22 cellular contexts compared by ENCODE assay signal in the genomic region with DNA sequence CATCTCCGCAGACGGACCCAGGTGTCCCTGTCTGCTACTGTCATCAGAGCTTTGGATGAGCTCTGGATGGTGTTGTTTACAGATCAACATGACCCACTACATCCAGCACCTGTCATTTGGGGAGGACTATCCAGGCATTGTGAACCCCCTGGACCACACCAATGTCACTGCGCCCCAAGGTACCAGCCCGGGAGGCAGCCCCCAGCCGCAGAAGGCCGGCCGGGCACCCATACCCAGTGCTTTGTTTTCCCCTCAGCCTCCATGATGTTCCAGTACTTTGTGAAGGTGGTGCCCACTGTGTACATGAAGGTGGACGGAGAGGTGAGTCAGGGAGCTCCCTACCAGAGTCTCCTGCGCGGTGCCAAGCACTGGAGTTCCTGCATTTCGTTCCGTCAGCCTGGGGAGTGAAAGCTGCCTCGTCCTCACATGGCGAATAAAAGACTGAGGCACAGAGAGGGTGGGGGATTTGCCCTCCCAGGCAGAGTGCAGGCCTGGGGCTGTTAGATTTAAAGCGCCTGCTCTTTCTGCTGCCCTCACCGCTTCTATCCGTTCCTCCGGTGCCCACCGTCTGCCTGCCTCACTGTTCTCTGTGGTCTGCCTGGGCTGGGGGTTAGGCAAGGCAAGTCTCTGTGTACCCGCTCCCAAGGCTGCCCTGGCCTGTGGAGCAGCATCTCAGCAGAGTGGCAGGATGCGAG. TPM values are rescaled to one million over a fixed set of nuclear protein-coding genes. Genes with fewer than 3 reads are reported as not detected.
DNase-seq lines count a peak whose midpoint lies in the region; ATAC-seq, FAIRE-seq and TF ChIP-seq lines count a peak whose summit lies in the region.
"Had no signal": no experiment of that assay in that cellular context is flagged by ENCODE, and none has a peak within 500 bp of the region (broad histone marks: within the 10 kb centered on the region; RNA-seq: fewer than 3 reads in every experiment).

No MANE protein-coding gene starts in this region.

- H3K27me3 ChIP-seq in K562 (ENCODE audit: control insufficient read depth in 2 of 2, insufficient read depth in 2 of 2, low read length in 2 of 2) (no peaks in the 10 kb centered on the region), aorta (ENCODE audit: control insufficient read depth in 1 of 2, insufficient read depth in 2 of 2, low read length in 1 of 2) (no peaks in the 10 kb centered on the region), adrenal gland (no peaks in the 10 kb centered on the region)
- H3K27me3 ChIP-seq: BLaER1 had no signal

- no peak overlapping the region for H3K4me2 ChIP-seq in K562 (ENCODE audit: insufficient read depth, low read length)
- H3K4me2 ChIP-seq: BLaER1 had no signal

- no peak for TF ChIP-seq EP300 in K562 (IDR thresholded peaks at IDR 0.05; ENCODE audit: low read length)

- intact Hi-C loops in CD14-positive monocyte (cut with micrococcal nuclease), result no loop called here
- intact Hi-C loops in K562 (cut with micrococcal nuclease), result no loop called here
- intact Hi-C loops in aorta (cut with DNase I), result no loop called here
- intact Hi-C loops in adrenal gland (cut with DNase I), result no loop called here

- H3K27ac Mint-ChIP-seq in CD14-positive monocyte, result peak overlapping the region in 1 of 7 donors; percentile 30
- no peak overlapping the region for H3K27ac Mint-ChIP-seq in activated CD4-positive, alpha-beta memory T cell treated with anti-CD3 and anti-CD28 coated beads, Interleukin-2, amount 10 ng/mL, durations not matched to agents 7 days and 5 days
- H3K27ac Mint-ChIP-seq: CD8-positive, alpha-beta T cell had no signal

- no peak for ATAC-seq in K562
- ATAC-seq in aorta (ENCODE audit: low FRiP score), result no peak
- ATAC-seq in GM19328 (IDR thresholded peaks at IDR 0.05; ENCODE audit: unreplicated experiment), result no peak
- ATAC-seq: CD8-positive, alpha-beta T cell had no signal

- no peaks in the 10 kb centered on the region for H3K27me3 Mint-ChIP-seq in CD14-positive monocyte (ENCODE audit: low read depth in 3 of 3)
- H3K27me3 Mint-ChIP-seq in activated CD4-positive, alpha-beta memory T cell treated with anti-CD3 and anti-CD28 coated beads, Interleukin-2, amount 10 ng/mL, durations not matched to agents 7 days and 5 days, result no peaks in the 10 kb centered on the region

- 96% methylated on average over 18 of the region's 21 CpGs for WGBS in K562 (ENCODE audit: insufficient coverage, low coverage, missing lambda C conversion rate)
- 95 to 96% methylated on average over 21 of the region's 21 CpGs for WGBS in aorta, 2 donors
- WGBS in adrenal gland, 4 donors, result 94 to 96% (median 95%) methylated on average over 20 to 21 of the region's 21 CpGs

- H3K27ac ChIP-seq in K562 (ENCODE audit: extremely low read depth, low read depth, low read length), result no peak overlapping the region
- H3K27ac ChIP-seq in aorta (ENCODE audit: low read depth in 1 of 2, low read length in 2 of 2), result no peak overlapping the region
- no peak overlapping the region for H3K27ac ChIP-seq in adrenal gland
- H3K27ac ChIP-seq: BLaER1, GM23248 had no signal

- H3K4me1 Mint-ChIP-seq in CD14-positive monocyte, result no peaks in the 10 kb centered on the region
- H3K4me1 Mint-ChIP-seq in activated CD4-positive, alpha-beta memory T cell treated with anti-CD3 and anti-CD28 coated beads, Interleukin-2, amount 10 ng/mL, durations not matched to agents 7 days and 5 days, result no peaks in the 10 kb centered on the region

- H3K9me1 ChIP-seq in K562 (ENCODE audit: control insufficient read depth, insufficient read depth, low read length), result no peaks in the 10 kb centered on the region

- CTCF ChIA-PET in GM10248 (lab: Yijun Ruan, JAX), result no interaction called here
- CTCF ChIA-PET in K562 (lab: Yijun Ruan, JAX; ENCODE audit: low intra/inter-chr PET ratio), result no interaction called here
- CTCF ChIA-PET in activated CD4-positive, alpha-beta memory T cell treated with anti-CD3 and anti-CD28 coated beads, Interleukin-2, amount 10 ng/mL, durations not matched to agents 7 days and 5 days (lab: Charles Lee), result interaction anchor here (0.6 kb wide), 1 partner anchor 277 kb away, joined by 3 read pairs; no protein-coding TSS in a partner anchor

- POLR2A ChIA-PET in GM10248 (lab: Yijun Ruan, JAX), result no interaction called here
- POLR2A ChIA-PET in K562 (lab: Yijun Ruan, JAX), result interaction anchor here (0.6 to 2.3 kb wide), 2 partner anchors 8 to 10 kb away, joined by 3 to 10 read pairs; no protein-coding TSS in a partner anchor
- POLR2A ChIA-PET in activated CD4-positive, alpha-beta memory T cell treated with anti-CD3 and anti-CD28 coated beads, Interleukin-2, amount 10 ng/mL, durations not matched to agents 7 days and 5 days (lab: Charles Lee), result interaction anchor here (1.0 to 1.2 kb wide), 2 partner anchors 14 to 49 kb away, joined by 3 read pairs; no protein-coding TSS in a partner anchor

- no peak overlapping the region for H3K9ac ChIP-seq in K562 (ENCODE audit: insufficient read depth in 1 of 2, low read depth in 2 of 2, low read length in 2 of 2)
- H3K9ac ChIP-seq: BLaER1, GM23248 had no signal

- H3K4me1 ChIP-seq in K562 (replicated peaks in 1 of 2; ENCODE audit: control insufficient read depth in 2 of 2, insufficient read depth in 2 of 2, low read length in 2 of 2) (peaks cover 0 to 12% of the 10 kb centered on the region in 2 experiments; a peak in 1 of 5 replicates), aorta (ENCODE audit: control insufficient read depth in 1 of 2, insufficient read depth in 2 of 2, low read length in 2 of 2) (no peaks in the 10 kb centered on the region), adrenal gland (replicated peaks in 1 of 2) (peaks cover 11% of the 10 kb centered on the region in 2 donors)
- H3K4me1 ChIP-seq: BLaER1 had no signal

- H3K4me3 Mint-ChIP-seq in CD14-positive monocyte, result no peak overlapping the region
- H3K4me3 Mint-ChIP-seq in activated CD4-positive, alpha-beta memory T cell treated with anti-CD3 and anti-CD28 coated beads, Interleukin-2, amount 10 ng/mL, durations not matched to agents 7 days and 5 days, result no peak overlapping the region
- H3K4me3 Mint-ChIP-seq: CD8-positive, alpha-beta T cell had no signal

- H4K20me1 ChIP-seq in K562 (replicated peaks; ENCODE audit: control insufficient read depth, insufficient read depth, low read length), result peaks cover 3% of the 10 kb centered on the region
- H4K20me1 ChIP-seq: BLaER1 had no signal

- in situ Hi-C loops in K562 (cut with MboI), result no loop called here

- H3K4me3 ChIP-seq in K562, result no peak overlapping the region
- no peak overlapping the region for H3K4me3 ChIP-seq in aorta (ENCODE audit: low read length in 2 of 2)
- no peak overlapping the region for H3K4me3 ChIP-seq in adrenal gland
- H3K4me3 ChIP-seq: BLaER1, GM23248 had no signal

- no peaks in the 10 kb centered on the region for H3K9me3 Mint-ChIP-seq in CD14-positive monocyte
- H3K9me3 Mint-ChIP-seq in activated CD4-positive, alpha-beta memory T cell treated with anti-CD3 and anti-CD28 coated beads, Interleukin-2, amount 10 ng/mL, durations not matched to agents 7 days and 5 days, result no peaks in the 10 kb centered on the region
- H3K9me3 Mint-ChIP-seq: CD8-positive, alpha-beta T cell had no signal

- H2AFZ ChIP-seq in K562 (ENCODE audit: low read depth, low read length), result no peak overlapping the region
- H2AFZ ChIP-seq: GM23248 had no signal

- peak; percentile 13 for DNase-seq in CD14-positive monocyte (ENCODE audit: low spot score)
- DNase-seq in GM10248 (ENCODE audit: extremely low spot score), result peak; percentile 8
- peak in 1 of 4 experiments; percentile 10 for DNase-seq in K562 (ENCODE audit: extremely low read depth in 1 of 4, low spot score in 3 of 4)
- DNase-seq in aorta, result peak; percentile 18 to 65
- DNase-seq in activated CD4-positive, alpha-beta memory T cell treated with anti-CD3 and anti-CD28 coated beads, Interleukin-2, amount 10 ng/mL, durations not matched to agents 7 days and 5 days, result no peak
- no peak for DNase-seq in adrenal gland
- DNase-seq: 8988T; CD8-positive, alpha-beta T cell; COR-L47; DMS153; DMS79 treated with DMSO at 0.1 percent for 48 hours; GF-D8; HCEC 1CT had no signal

- TF ChIP-seq RAD21 in K562 (CRISPR knock-in tag; conservative IDR thresholded peaks at IDR 0.05 in 1 of 2, IDR thresholded peaks at IDR 0.05 in 1 of 2), result no peak

- H3K36me3 ChIP-seq in K562 (ENCODE audit: control insufficient read depth, insufficient read depth, low read length) (peaks cover 62% of the 10 kb centered on the region; the same call in 2 of the 3 replicates), aorta (ENCODE audit: control insufficient read depth in 1 of 2, insufficient read depth in 2 of 2, low read length in 1 of 2) (peaks cover 0 to 18% of the 10 kb centered on the region in 2 donors), adrenal gland (replicated peaks in 1 of 2) (peaks cover 0 to 56% of the 10 kb centered on the region in 2 donors)

- no TSS peak for BruUV-seq in K562 (replicated peaks; lab: Mats Ljungman, UMichigan)

- FAIRE-seq in K562 (lab: Jason Lieb, UNC), result no peak
- FAIRE-seq: GM12891, GM19239 had no signal

- no peaks in the 10 kb centered on the region for H3K79me2 ChIP-seq in K562 (ENCODE audit: control insufficient read depth, insufficient read depth, low read length)

- TF ChIP-seq POLR2A in K562 (conservative IDR thresholded peaks at IDR 0.05) (no peak), adrenal gland (IDR thresholded peaks at IDR 0.05) (no peak)

- peaks cover 42 to 47% of the 10 kb centered on the region in 2 donors for H3K36me3 Mint-ChIP-seq in CD14-positive monocyte
- peaks cover 13% of the 10 kb centered on the region for H3K36me3 Mint-ChIP-seq in activated CD4-positive, alpha-beta memory T cell treated with anti-CD3 and anti-CD28 coated beads, Interleukin-2, amount 10 ng/mL, durations not matched to agents 7 days and 5 days (ENCODE audit: low read depth)

- H3K9me3 ChIP-seq in K562 (replicated peaks; ENCODE audit: control insufficient read depth, insufficient read depth, low read depth, low read length) (no peaks in the 10 kb centered on the region), aorta (ENCODE audit: control insufficient read depth, low read length) (no peaks in the 10 kb centered on the region), adrenal gland (replicated peaks in 1 of 3) (no peaks in the 10 kb centered on the region)
- H3K9me3 ChIP-seq: BLaER1 had no signal

- no peak for TF ChIP-seq CTCF in CD14-positive monocyte (IDR thresholded peaks at IDR 0.05)
- no peak for TF ChIP-seq CTCF in GM10248 (IDR thresholded peaks at IDR 0.05; ENCODE audit: control extremely low read depth, extremely low read depth, low read depth, missing control alignments)
- TF ChIP-seq CTCF in K562 (IDR thresholded peaks at IDR 0.05 in 2 of 3, conservative IDR thresholded peaks at IDR 0.05 in 1 of 3; ENCODE audit: insufficient read depth in 2 of 3, low read depth in 1 of 3, low read length in 3 of 3), result no peak
- no peak for TF ChIP-seq CTCF in adrenal gland (IDR thresholded peaks at IDR 0.05)

RNA-seq across cellular contexts. Expression of gene ERGIC3, which starts 14.2 kb away (rescaled TPM):
- polyA plus RNA-seq in CD14-positive monocyte (100 to 1,000 TPM; 128 to 130 TPM), K562 (2011; rRNA removed) (261 and 327 TPM in 2 replicates), K562 (2014; fragmentation: Illumina TruSeq; extraction: Trizol) (201 and 212 TPM in 2 replicates), K562 (2014; fragmentation: Nextera tagmentation; extraction: Ambion mirVana) (100 to 1,000 TPM; 243 to 278 TPM), K562 (2014; rRNA removed) (153 TPM in 2 replicates), aorta (100 to 1,000 TPM; 178 to 254 TPM), adrenal gland (100 to 1,000 TPM; 217 to 351 (median 221) TPM)
- 211 and 424 TPM in 2 replicates for total RNA-seq in K562 (2011; cell fraction: chromatin; rRNA removed; ENCODE audit: low replicate concordance)
- total RNA-seq in K562 (2011; cell fraction: nucleolus; rRNA removed), result 454 and 514 TPM in 2 replicates
- 377 and 412 TPM in 2 replicates for total RNA-seq in K562 (2011; cell fraction: nucleoplasm; rRNA removed)
- total RNA-seq in K562 (2014; rRNA removed) (121 and 137 TPM in 2 replicates), K562 (2014; rRNA removed; fragmentation: Illumina TruSeq; extraction: Trizol) (117 and 147 TPM in 2 replicates), K562 (2015; rRNA removed; fragmentation: Illumina TruSeq; extraction: Trizol) (155 and 160 TPM in 2 replicates), K562 (2021) (176 and 184 TPM in 2 replicates), aorta (100 to 1,000 TPM; 140 to 166 TPM), adrenal gland (100 to 1,000 TPM; 233 to 377 (median 271) TPM)
- 343 and 366 TPM in 2 replicates for polyA plus RNA-seq in K562 (2011; cell fraction: cytosol; rRNA removed)
- polyA plus RNA-seq in K562 (2011; cell fraction: nucleus; rRNA removed), result 397 and 401 TPM in 2 replicates
- polyA plus RNA-seq in K562 (2012), result 276 and 358 TPM in 2 replicates
- polyA minus RNA-seq in K562 (2011; rRNA and poly(A)+ RNA removed), result 239 and 263 TPM in 2 replicates
- 86.8 and 91.6 TPM in 2 replicates for polyA minus RNA-seq in K562 (2011; cell fraction: cytosol; rRNA and poly(A)+ RNA removed)
- 43.9 and 62.1 TPM in 2 replicates for polyA minus RNA-seq in K562 (2011; cell fraction: nucleus; rRNA and poly(A)+ RNA removed)
- 100 to 1,000 TPM; 126 TPM for total RNA-seq in activated CD4-positive, alpha-beta memory T cell treated with anti-CD3 and anti-CD28 coated beads, Interleukin-2, amount 10 ng/mL, durations not matched to agents 7 days and 5 days

RNA-seq across cellular contexts. Expression of gene C20orf173, which starts 26.6 kb away (rescaled TPM):
- polyA plus RNA-seq in CD14-positive monocyte, result not detected
- total RNA-seq in K562 (2011; cell fraction: chromatin; rRNA removed; ENCODE audit: low replicate concordance), result not detected in 2 replicates
- not detected in 2 replicates for total RNA-seq in K562 (2011; cell fraction: nucleolus; rRNA removed)
- not detected in 2 replicates for total RNA-seq in K562 (2011; cell fraction: nucleoplasm; rRNA removed)
- not detected in 2 replicates for total RNA-seq in K562 (2014; rRNA removed)
- not detected in 2 replicates for total RNA-seq in K562 (2014; rRNA removed; fragmentation: Illumina TruSeq; extraction: Trizol)
- total RNA-seq in K562 (2015; rRNA removed; fragmentation: Illumina TruSeq; extraction: Trizol), result not detected in 2 replicates
- total RNA-seq in K562 (2021), result not detected in 2 replicates
- polyA plus RNA-seq in K562 (2011; rRNA removed), result not detected in 2 replicates
- polyA plus RNA-seq in K562 (2011; cell fraction: cytosol; rRNA removed), result not detected in 2 replicates
- not detected in 2 replicates for polyA plus RNA-seq in K562 (2011; cell fraction: nucleus; rRNA removed)
- polyA plus RNA-seq in K562 (2012), result not detected in 2 replicates
- polyA plus RNA-seq in K562 (2014; fragmentation: Illumina TruSeq; extraction: Trizol), result not detected in 2 replicates
- not detected for polyA plus RNA-seq in K562 (2014; fragmentation: Nextera tagmentation; extraction: Ambion mirVana)
- not detected in 2 replicates for polyA plus RNA-seq in K562 (2014; rRNA removed)
- polyA minus RNA-seq in K562 (2011; rRNA and poly(A)+ RNA removed), result not detected in 2 replicates
- polyA minus RNA-seq in K562 (2011; cell fraction: cytosol; rRNA and poly(A)+ RNA removed), result not detected in 2 replicates
- polyA minus RNA-seq in K562 (2011; cell fraction: nucleus; rRNA and poly(A)+ RNA removed), result not detected in 2 replicates
- not detected for total RNA-seq in aorta
- not detected for polyA plus RNA-seq in aorta
- not detected for total RNA-seq in activated CD4-positive, alpha-beta memory T cell treated with anti-CD3 and anti-CD28 coated beads, Interleukin-2, amount 10 ng/mL, durations not matched to agents 7 days and 5 days
- total RNA-seq in adrenal gland, result not detected
- polyA plus RNA-seq in adrenal gland, result not detected
- total RNA-seq: A673; CD8-positive, alpha-beta T cell; GM23248; H4; HT-29 had no signal
- polyA plus RNA-seq: AG04450, GM23248 had no signal

RNA-seq across cellular contexts. Expression of gene SPAG4, which starts 59.5 kb away (rescaled TPM):
- polyA plus RNA-seq in CD14-positive monocyte (under 1 TPM in 1 of 2 donors, not detected in 1; 0.12 TPM), K562 (2011; rRNA removed) (11.4 and 12.2 TPM in 2 replicates), K562 (2014; fragmentation: Illumina TruSeq; extraction: Trizol) (3.0 and 3.6 TPM in 2 replicates), K562 (2014; fragmentation: Nextera tagmentation; extraction: Ambion mirVana) (1 to 10 TPM; 1.6 to 4.6 TPM), K562 (2014; rRNA removed) (6.8 and 8.4 TPM in 2 replicates), aorta (1 to 10 TPM; 3.5 to 3.8 TPM), adrenal gland (10 to 100 TPM in 2 of 3 donors, 1 to 10 TPM in 1; 2.7 to 15.4 (median 12.5) TPM)
- 15.2 and 38.2 TPM in 2 replicates for total RNA-seq in K562 (2011; cell fraction: chromatin; rRNA removed; ENCODE audit: low replicate concordance)
- 39.1 and 46.2 TPM in 2 replicates for total RNA-seq in K562 (2011; cell fraction: nucleolus; rRNA removed)
- total RNA-seq in K562 (2011; cell fraction: nucleoplasm; rRNA removed), result 21.6 and 29.9 TPM in 2 replicates
- total RNA-seq in K562 (2014; rRNA removed) (5.3 and 6.4 TPM in 2 replicates), K562 (2014; rRNA removed; fragmentation: Illumina TruSeq; extraction: Trizol) (2.0 and 2.8 TPM in 2 replicates), K562 (2015; rRNA removed; fragmentation: Illumina TruSeq; extraction: Trizol) (1.5 and 3.4 TPM in 2 replicates), K562 (2021) (7.2 and 9.6 TPM in 2 replicates), aorta (1 to 10 TPM; 3.3 to 6.0 TPM), adrenal gland (10 to 100 TPM in 5 of 8 donors, 1 to 10 TPM in 3; 5.1 to 32.0 (median 12.9) TPM)
- polyA plus RNA-seq in K562 (2011; cell fraction: cytosol; rRNA removed), result 16.4 and 27.9 TPM in 2 replicates
- polyA plus RNA-seq in K562 (2011; cell fraction: nucleus; rRNA removed), result 79.8 and 97.3 TPM in 2 replicates
- 9.4 and 16.3 TPM in 2 replicates for polyA plus RNA-seq in K562 (2012)
- 1.6 and 3.6 TPM in 2 replicates for polyA minus RNA-seq in K562 (2011; rRNA and poly(A)+ RNA removed)
- polyA minus RNA-seq in K562 (2011; cell fraction: cytosol; rRNA and poly(A)+ RNA removed), result 4.5 and 7.3 TPM in 2 replicates
- polyA minus RNA-seq in K562 (2011; cell fraction: nucleus; rRNA and poly(A)+ RNA removed), result 11.2 and 12.4 TPM in 2 replicates
- 1 to 10 TPM; 6.5 to 6.9 TPM for total RNA-seq in activated CD4-positive, alpha-beta memory T cell treated with anti-CD3 and anti-CD28 coated beads, Interleukin-2, amount 10 ng/mL, durations not matched to agents 7 days and 5 days

Comparison
In these comparisons a context has a peak if more than half of its experiments do, and no peak if none do; other contexts are left out.
1. DNase-seq: peak in CD14-positive monocyte (single experiment), GM10248 (single experiment) and aorta (2 of 2); none in activated CD4-positive, alpha-beta memory T cell treated with anti-CD3 and anti-CD28 coated beads, Interleukin-2, amount 10 ng/mL, durations not matched to agents 7 days and 5 days (single experiment) and adrenal gland (0 of 7).